In the genomic region with DNA sequence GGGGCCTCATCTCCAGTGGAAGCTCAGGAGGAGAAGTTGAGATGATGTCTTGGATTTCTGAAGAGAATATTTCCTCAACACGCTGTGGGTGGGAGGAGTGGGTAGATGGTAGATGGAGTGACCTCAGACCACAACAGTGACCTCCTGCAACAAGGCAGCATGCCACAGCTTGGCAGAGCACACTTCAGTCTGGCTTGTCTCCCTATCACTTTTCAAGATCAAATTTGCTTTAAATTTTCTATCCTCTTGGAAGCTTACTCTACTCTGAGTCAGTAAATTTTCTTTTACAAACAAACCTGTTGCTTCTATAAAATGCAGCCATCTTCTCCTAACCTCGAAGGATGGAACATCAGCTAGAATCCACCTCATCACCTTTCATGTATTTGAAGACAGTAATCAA, we compare ENCODE assay signal across 1 cellular context.
A peak's percentile ranks its signal among the peaks of the same experiment; 100 is the strongest.
TF ChIP-seq lines count a peak whose summit lies in the region.

No MANE protein-coding gene starts in this region.

TF ChIP-seq in HEK293, 187 proteins besides CTCF, POLR2A, EP300 and RAD21:
- TF ChIP-seq ZNF114 (tag by site-specific recombination; IDR thresholded peaks at IDR 0.05) (no peak), KLF10 (tag by site-specific recombination; IDR thresholded peaks at IDR 0.05) (no peak), EGR2 (tag by site-specific recombination; IDR thresholded peaks at IDR 0.05; ENCODE audit: low read depth) (peak; percentile 84), ZNF48 (tag by site-specific recombination; IDR thresholded peaks at IDR 0.05) (no peak), HIC1 (tag by site-specific recombination; IDR thresholded peaks at IDR 0.05) (no peak), ZNF2 (tag by site-specific recombination; IDR thresholded peaks at IDR 0.05) (no peak), ZNF843 (tag by site-specific recombination; IDR thresholded peaks at IDR 0.05) (no peak), ZFHX2 (tag by site-specific recombination; conservative IDR thresholded peaks at IDR 0.05) (peak; percentile 78), ZNF555 (tag by site-specific recombination; conservative IDR thresholded peaks at IDR 0.05) (no peak), SCRT2 (tag by site-specific recombination; IDR thresholded peaks at IDR 0.05) (peak; percentile 83)
- TF ChIP-seq, protein P1, sequence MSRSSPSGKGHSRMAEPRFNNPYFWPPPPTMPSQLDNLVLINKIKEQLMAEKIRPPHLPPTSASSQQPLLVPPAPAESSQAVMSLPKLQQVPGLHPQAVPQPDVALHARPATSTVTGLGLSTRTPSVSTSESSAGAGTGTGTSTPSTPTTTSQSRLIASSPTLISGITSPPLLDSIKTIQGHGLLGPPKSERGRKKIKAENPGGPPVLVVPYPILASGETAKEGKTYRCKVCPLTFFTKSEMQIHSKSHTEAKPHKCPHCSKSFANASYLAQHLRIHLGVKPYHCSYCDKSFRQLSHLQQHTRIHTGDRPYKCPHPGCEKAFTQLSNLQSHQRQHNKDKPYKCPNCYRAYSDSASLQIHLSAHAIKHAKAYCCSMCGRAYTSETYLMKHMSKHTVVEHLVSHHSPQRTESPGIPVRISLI (tag by site-specific recombination; IDR thresholded peaks at IDR 0.05), result no peak
- TF ChIP-seq, protein P2, sequence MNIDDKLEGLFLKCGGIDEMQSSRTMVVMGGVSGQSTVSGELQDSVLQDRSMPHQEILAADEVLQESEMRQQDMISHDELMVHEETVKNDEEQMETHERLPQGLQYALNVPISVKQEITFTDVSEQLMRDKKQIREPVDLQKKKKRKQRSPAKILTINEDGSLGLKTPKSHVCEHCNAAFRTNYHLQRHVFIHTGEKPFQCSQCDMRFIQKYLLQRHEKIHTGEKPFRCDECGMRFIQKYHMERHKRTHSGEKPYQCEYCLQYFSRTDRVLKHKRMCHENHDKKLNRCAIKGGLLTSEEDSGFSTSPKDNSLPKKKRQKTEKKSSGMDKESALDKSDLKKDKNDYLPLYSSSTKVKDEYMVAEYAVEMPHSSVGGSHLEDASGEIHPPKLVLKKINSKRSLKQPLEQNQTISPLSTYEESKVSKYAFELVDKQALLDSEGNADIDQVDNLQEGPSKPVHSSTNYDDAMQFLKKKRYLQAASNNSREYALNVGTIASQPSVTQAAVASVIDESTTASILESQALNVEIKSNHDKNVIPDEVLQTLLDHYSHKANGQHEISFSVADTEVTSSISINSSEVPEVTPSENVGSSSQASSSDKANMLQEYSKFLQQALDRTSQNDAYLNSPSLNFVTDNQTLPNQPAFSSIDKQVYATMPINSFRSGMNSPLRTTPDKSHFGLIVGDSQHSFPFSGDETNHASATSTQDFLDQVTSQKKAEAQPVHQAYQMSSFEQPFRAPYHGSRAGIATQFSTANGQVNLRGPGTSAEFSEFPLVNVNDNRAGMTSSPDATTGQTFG (tag by site-specific recombination; IDR thresholded peaks at IDR 0.05; ENCODE audit: borderline replicate concordance), result no peak
